In the genomic region with DNA sequence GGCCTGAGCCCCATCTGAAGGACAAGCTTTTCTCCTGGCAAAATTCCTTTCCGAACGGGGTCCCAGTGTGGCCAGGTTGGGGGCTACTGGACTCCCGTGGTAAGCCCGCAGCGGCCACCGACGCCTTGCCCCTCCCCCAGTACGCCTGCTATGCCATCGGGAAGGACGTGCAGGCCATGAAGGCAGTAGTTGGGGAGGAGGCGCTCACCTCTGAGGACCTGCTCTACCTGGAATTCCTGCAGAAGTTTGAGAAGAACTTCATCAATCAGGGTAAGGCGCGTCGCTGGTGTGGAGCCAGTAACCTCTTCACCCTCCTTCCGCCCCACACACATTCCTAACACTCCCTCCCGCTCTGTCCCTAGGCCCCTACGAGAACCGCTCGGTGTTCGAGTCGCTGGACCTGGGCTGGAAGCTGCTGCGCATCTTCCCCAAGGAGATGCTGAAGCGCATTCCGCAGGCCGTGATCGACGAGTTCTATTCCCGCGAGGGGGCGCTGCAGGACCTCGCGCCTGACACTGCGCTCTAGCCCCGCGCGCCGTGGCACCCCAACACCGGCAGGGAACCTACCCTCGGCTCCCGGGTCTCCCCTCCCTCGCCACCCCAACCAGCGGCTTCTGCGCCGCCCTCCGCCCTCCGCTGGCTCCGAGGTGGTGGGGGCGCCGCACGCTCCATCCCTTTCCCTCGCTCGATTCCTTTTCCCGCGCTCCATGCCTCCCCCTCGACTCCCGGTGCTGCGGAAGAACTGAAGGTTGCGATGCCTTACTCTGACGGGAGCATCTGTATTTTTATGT, we compare ENCODE assay signal across 1 cellular context.
TF ChIP-seq lines count a peak whose summit lies in the region.

No MANE protein-coding gene starts in this region.

TF ChIP-seq in HepG2, 621 proteins besides CTCF, POLR2A, EP300 and RAD21 (continued from another document and continues in another):
- TF ChIP-seq, protein P1, sequence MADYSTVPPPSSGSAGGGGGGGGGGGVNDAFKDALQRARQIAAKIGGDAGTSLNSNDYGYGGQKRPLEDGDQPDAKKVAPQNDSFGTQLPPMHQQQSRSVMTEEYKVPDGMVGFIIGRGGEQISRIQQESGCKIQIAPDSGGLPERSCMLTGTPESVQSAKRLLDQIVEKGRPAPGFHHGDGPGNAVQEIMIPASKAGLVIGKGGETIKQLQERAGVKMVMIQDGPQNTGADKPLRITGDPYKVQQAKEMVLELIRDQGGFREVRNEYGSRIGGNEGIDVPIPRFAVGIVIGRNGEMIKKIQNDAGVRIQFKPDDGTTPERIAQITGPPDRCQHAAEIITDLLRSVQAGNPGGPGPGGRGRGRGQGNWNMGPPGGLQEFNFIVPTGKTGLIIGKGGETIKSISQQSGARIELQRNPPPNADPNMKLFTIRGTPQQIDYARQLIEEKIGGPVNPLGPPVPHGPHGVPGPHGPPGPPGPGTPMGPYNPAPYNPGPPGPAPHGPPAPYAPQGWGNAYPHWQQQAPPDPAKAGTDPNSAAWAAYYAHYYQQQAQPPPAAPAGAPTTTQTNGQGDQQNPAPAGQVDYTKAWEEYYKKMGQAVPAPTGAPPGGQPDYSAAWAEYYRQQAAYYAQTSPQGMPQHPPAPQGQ (CRISPR knock-in tag; IDR thresholded peaks at IDR 0.05; ENCODE audit: borderline replicate concordance) = no peak
- TF ChIP-seq SMYD3 (CRISPR knock-in tag; IDR thresholded peaks at IDR 0.05) = 0 out of 2 replicates have a peak, but pooled peaks have one; percentile 5
- TF ChIP-seq MXD3 (CRISPR knock-in tag; IDR thresholded peaks at IDR 0.05) = 0 out of 2 replicates have a peak, but pooled peaks have one; percentile 30
- TF ChIP-seq ELF3 (CRISPR knock-in tag; IDR thresholded peaks at IDR 0.05) = no peak
- TF ChIP-seq ZSCAN20 (CRISPR knock-in tag; IDR thresholded peaks at IDR 0.05; ENCODE audit: borderline replicate concordance) = no peak
- TF ChIP-seq KAT7 (CRISPR knock-in tag; IDR thresholded peaks at IDR 0.05; ENCODE audit: borderline replicate concordance) = no peak
- no peak for TF ChIP-seq ZNF674 (CRISPR knock-in tag; IDR thresholded peaks at IDR 0.05; ENCODE audit: low read depth)
- peak; percentile 86 for TF ChIP-seq TEAD3 (CRISPR knock-in tag; optimal IDR thresholded peaks at IDR 0.05; ENCODE audit: borderline replicate concordance)
- no peak for TF ChIP-seq ZNF614 (CRISPR knock-in tag; IDR thresholded peaks at IDR 0.05; ENCODE audit: borderline replicate concordance)
- peak; percentile 72 for TF ChIP-seq HNRNPLL (IDR thresholded peaks at IDR 0.05; ENCODE audit: low read depth, low read length, poor library complexity, severe bottlenecking)
- TF ChIP-seq RFXAP (CRISPR knock-in tag; IDR thresholded peaks at IDR 0.05; ENCODE audit: borderline replicate concordance) = no peak
- no peak for TF ChIP-seq ZNF432 (CRISPR knock-in tag; IDR thresholded peaks at IDR 0.05; ENCODE audit: borderline replicate concordance)
- TF ChIP-seq TBL1XR1 (IDR thresholded peaks at IDR 0.05; ENCODE audit: borderline replicate concordance, low read length, partially characterized antibody) = no peak
- TF ChIP-seq ZNF776 (CRISPR knock-in tag; IDR thresholded peaks at IDR 0.05) = peak; percentile 54; the same call in 1 of the 2 replicates
- TF ChIP-seq HMG20B (CRISPR knock-in tag; conservative IDR thresholded peaks at IDR 0.05) = no peak
- TF ChIP-seq KLF9 (CRISPR knock-in tag; IDR thresholded peaks at IDR 0.05; ENCODE audit: low read depth) = no peak
- TF ChIP-seq MTA3 (CRISPR knock-in tag; IDR thresholded peaks at IDR 0.05) = no peak
- peak; percentile 62; the same call in 1 of the 2 replicates for TF ChIP-seq ZNF619 (CRISPR knock-in tag; IDR thresholded peaks at IDR 0.05)
- no peak for TF ChIP-seq ZNF441 (CRISPR knock-in tag; IDR thresholded peaks at IDR 0.05; ENCODE audit: borderline replicate concordance)
- TF ChIP-seq ZNF280D (CRISPR knock-in tag; IDR thresholded peaks at IDR 0.05) = no peak
- no peak for TF ChIP-seq ZMAT5 (CRISPR knock-in tag; IDR thresholded peaks at IDR 0.05; ENCODE audit: borderline replicate concordance, low read depth)
- TF ChIP-seq SIN3B (IDR thresholded peaks at IDR 0.05; ENCODE audit: low read length) = no peak
- TF ChIP-seq ATAD3A (CRISPR knock-in tag; IDR thresholded peaks at IDR 0.05) = no peak
- TF ChIP-seq HOMEZ (CRISPR knock-in tag; IDR thresholded peaks at IDR 0.05; ENCODE audit: low read depth) = no peak
- no peak for TF ChIP-seq SIX4 (CRISPR knock-in tag; IDR thresholded peaks at IDR 0.05)
- TF ChIP-seq SAFB2 (CRISPR knock-in tag; IDR thresholded peaks at IDR 0.05; ENCODE audit: borderline replicate concordance, low read depth) = peak; percentile 66; the same call in 1 of the 2 replicates
- TF ChIP-seq, protein P2, sequence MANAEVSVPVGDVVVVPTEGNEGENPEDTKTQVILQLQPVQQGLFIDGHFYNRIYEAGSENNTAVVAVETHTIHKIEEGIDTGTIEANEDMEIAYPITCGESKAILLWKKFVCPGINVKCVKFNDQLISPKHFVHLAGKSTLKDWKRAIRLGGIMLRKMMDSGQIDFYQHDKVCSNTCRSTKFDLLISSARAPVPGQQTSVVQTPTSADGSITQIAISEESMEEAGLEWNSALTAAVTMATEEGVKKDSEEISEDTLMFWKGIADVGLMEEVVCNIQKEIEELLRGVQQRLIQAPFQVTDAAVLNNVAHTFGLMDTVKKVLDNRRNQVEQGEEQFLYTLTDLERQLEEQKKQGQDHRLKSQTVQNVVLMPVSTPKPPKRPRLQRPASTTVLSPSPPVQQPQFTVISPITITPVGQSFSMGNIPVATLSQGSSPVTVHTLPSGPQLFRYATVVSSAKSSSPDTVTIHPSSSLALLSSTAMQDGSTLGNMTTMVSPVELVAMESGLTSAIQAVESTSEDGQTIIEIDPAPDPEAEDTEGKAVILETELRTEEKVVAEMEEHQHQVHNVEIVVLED (CRISPR knock-in tag; IDR thresholded peaks at IDR 0.05; ENCODE audit: borderline replicate concordance) = no peak
- no peak for TF ChIP-seq USF2 (IDR thresholded peaks at IDR 0.05; ENCODE audit: low read depth, low read length)
- TF ChIP-seq USF2 (CRISPR knock-in tag; IDR thresholded peaks at IDR 0.05; ENCODE audit: borderline replicate concordance) = no peak
- TF ChIP-seq KMT2B (CRISPR knock-in tag; IDR thresholded peaks at IDR 0.05) = no peak
- peak; percentile 63 for TF ChIP-seq RBM39 (IDR thresholded peaks at IDR 0.05; ENCODE audit: low read depth, low read length, poor library complexity, severe bottlenecking)
- no peak for TF ChIP-seq ZEB1 (IDR thresholded peaks at IDR 0.05; ENCODE audit: insufficient replicate concordance, low read depth)
- no peak for TF ChIP-seq TGIF2 (CRISPR knock-in tag; IDR thresholded peaks at IDR 0.05)
- peak; percentile 38; the same call in 1 of the 2 replicates for TF ChIP-seq SAP130 (CRISPR knock-in tag; IDR thresholded peaks at IDR 0.05; ENCODE audit: low read depth)
- TF ChIP-seq HMGA1 (CRISPR knock-in tag; conservative IDR thresholded peaks at IDR 0.05) = no peak
- TF ChIP-seq, protein P3, sequence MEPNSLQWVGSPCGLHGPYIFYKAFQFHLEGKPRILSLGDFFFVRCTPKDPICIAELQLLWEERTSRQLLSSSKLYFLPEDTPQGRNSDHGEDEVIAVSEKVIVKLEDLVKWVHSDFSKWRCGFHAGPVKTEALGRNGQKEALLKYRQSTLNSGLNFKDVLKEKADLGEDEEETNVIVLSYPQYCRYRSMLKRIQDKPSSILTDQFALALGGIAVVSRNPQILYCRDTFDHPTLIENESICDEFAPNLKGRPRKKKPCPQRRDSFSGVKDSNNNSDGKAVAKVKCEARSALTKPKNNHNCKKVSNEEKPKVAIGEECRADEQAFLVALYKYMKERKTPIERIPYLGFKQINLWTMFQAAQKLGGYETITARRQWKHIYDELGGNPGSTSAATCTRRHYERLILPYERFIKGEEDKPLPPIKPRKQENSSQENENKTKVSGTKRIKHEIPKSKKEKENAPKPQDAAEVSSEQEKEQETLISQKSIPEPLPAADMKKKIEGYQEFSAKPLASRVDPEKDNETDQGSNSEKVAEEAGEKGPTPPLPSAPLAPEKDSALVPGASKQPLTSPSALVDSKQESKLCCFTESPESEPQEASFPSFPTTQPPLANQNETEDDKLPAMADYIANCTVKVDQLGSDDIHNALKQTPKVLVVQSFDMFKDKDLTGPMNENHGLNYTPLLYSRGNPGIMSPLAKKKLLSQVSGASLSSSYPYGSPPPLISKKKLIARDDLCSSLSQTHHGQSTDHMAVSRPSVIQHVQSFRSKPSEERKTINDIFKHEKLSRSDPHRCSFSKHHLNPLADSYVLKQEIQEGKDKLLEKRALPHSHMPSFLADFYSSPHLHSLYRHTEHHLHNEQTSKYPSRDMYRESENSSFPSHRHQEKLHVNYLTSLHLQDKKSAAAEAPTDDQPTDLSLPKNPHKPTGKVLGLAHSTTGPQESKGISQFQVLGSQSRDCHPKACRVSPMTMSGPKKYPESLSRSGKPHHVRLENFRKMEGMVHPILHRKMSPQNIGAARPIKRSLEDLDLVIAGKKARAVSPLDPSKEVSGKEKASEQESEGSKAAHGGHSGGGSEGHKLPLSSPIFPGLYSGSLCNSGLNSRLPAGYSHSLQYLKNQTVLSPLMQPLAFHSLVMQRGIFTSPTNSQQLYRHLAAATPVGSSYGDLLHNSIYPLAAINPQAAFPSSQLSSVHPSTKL (CRISPR knock-in tag; IDR thresholded peaks at IDR 0.05) = peak; percentile 38; the same call in 1 of the 2 replicates
- TF ChIP-seq ZNF17 (CRISPR knock-in tag; IDR thresholded peaks at IDR 0.05) = no peak
- TF ChIP-seq GLMP (CRISPR knock-in tag; IDR thresholded peaks at IDR 0.05; ENCODE audit: borderline replicate concordance) = no peak
- TF ChIP-seq, protein P4, sequence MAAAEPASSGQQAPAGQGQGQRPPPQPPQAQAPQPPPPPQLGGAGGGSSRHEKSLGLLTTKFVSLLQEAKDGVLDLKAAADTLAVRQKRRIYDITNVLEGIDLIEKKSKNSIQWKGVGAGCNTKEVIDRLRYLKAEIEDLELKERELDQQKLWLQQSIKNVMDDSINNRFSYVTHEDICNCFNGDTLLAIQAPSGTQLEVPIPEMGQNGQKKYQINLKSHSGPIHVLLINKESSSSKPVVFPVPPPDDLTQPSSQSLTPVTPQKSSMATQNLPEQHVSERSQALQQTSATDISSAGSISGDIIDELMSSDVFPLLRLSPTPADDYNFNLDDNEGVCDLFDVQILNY (CRISPR knock-in tag; conservative IDR thresholded peaks at IDR 0.05) = no peak
- no peak for TF ChIP-seq HNRNPH1 (optimal IDR thresholded peaks at IDR 0.05; ENCODE audit: low read depth, low read length)
- TF ChIP-seq SCMH1 (CRISPR knock-in tag; IDR thresholded peaks at IDR 0.05; ENCODE audit: borderline replicate concordance) = no peak
- TF ChIP-seq KLF15 (CRISPR knock-in tag; IDR thresholded peaks at IDR 0.05; ENCODE audit: borderline replicate concordance) = no peak
